In genomic region chr1:35120458-35121133, GRCh38 we compare ENCODE assay signal across 1 cellular context.
TF ChIP-seq lines count a peak whose summit lies in the region.

No MANE protein-coding gene starts in this region.

TF ChIP-seq in HepG2, 621 proteins besides CTCF, POLR2A, EP300 and RAD21 (continued from another document and continues in another):
- TF ChIP-seq, protein P1, sequence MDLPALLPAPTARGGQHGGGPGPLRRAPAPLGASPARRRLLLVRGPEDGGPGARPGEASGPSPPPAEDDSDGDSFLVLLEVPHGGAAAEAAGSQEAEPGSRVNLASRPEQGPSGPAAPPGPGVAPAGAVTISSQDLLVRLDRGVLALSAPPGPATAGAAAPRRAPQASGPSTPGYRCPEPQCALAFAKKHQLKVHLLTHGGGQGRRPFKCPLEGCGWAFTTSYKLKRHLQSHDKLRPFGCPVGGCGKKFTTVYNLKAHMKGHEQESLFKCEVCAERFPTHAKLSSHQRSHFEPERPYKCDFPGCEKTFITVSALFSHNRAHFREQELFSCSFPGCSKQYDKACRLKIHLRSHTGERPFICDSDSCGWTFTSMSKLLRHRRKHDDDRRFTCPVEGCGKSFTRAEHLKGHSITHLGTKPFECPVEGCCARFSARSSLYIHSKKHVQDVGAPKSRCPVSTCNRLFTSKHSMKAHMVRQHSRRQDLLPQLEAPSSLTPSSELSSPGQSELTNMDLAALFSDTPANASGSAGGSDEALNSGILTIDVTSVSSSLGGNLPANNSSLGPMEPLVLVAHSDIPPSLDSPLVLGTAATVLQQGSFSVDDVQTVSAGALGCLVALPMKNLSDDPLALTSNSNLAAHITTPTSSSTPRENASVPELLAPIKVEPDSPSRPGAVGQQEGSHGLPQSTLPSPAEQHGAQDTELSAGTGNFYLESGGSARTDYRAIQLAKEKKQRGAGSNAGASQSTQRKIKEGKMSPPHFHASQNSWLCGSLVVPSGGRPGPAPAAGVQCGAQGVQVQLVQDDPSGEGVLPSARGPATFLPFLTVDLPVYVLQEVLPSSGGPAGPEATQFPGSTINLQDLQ (CRISPR knock-in tag; IDR thresholded peaks at IDR 0.05): no peak
- TF ChIP-seq ZNF558 (CRISPR knock-in tag; IDR thresholded peaks at IDR 0.05; ENCODE audit: borderline replicate concordance) (no peak), ZBTB44 (CRISPR knock-in tag; IDR thresholded peaks at IDR 0.05) (no peak), ZNF878 (CRISPR knock-in tag; IDR thresholded peaks at IDR 0.05) (no peak), HMG20A (CRISPR knock-in tag; IDR thresholded peaks at IDR 0.05; ENCODE audit: borderline replicate concordance) (no peak), ZNF224 (CRISPR knock-in tag; IDR thresholded peaks at IDR 0.05) (no peak), PHF8 (CRISPR knock-in tag; IDR thresholded peaks at IDR 0.05) (peak; percentile 68), HNRNPLL (IDR thresholded peaks at IDR 0.05; ENCODE audit: low read depth, low read length, poor library complexity, severe bottlenecking) (peak; percentile 66), ZNF44 (CRISPR knock-in tag; IDR thresholded peaks at IDR 0.05) (no peak), MXD4 (CRISPR knock-in tag; IDR thresholded peaks at IDR 0.05) (no peak), ZNF20 (CRISPR knock-in tag; IDR thresholded peaks at IDR 0.05) (no peak), ATM (IDR thresholded peaks at IDR 0.05; ENCODE audit: borderline replicate concordance) (no peak), ZMYM4 (CRISPR knock-in tag; IDR thresholded peaks at IDR 0.05) (no peak), CERS6 (CRISPR knock-in tag; IDR thresholded peaks at IDR 0.05) (no peak), ZFY (CRISPR knock-in tag; IDR thresholded peaks at IDR 0.05) (peak; percentile 84; the same call in 1 of the 2 replicates), PCBP1 (IDR thresholded peaks at IDR 0.05; ENCODE audit: borderline replicate concordance, low read depth, low read length) (no peak), ZNF563 (CRISPR knock-in tag; IDR thresholded peaks at IDR 0.05) (no peak), ZNF383 (CRISPR knock-in tag; IDR thresholded peaks at IDR 0.05; ENCODE audit: borderline replicate concordance) (no peak), BRD4 (CRISPR knock-in tag; IDR thresholded peaks at IDR 0.05) (peak; percentile 75; the same call in 1 of the 2 replicates), ZNF552 (CRISPR knock-in tag; IDR thresholded peaks at IDR 0.05; ENCODE audit: borderline replicate concordance) (no peak), ZMAT3 (CRISPR knock-in tag; conservative IDR thresholded peaks at IDR 0.05) (no peak), ZNF501 (CRISPR knock-in tag; IDR thresholded peaks at IDR 0.05) (peak; percentile 72; the same call in 1 of the 2 replicates), HMGA1 (CRISPR knock-in tag; conservative IDR thresholded peaks at IDR 0.05) (no peak), PAX8 (CRISPR knock-in tag; IDR thresholded peaks at IDR 0.05; ENCODE audit: borderline replicate concordance) (no peak), RXRA (CRISPR knock-in tag; IDR thresholded peaks at IDR 0.05) (no peak), ZKSCAN1 (IDR thresholded peaks at IDR 0.05; ENCODE audit: low read length) (no peak), ZGPAT (CRISPR knock-in tag; IDR thresholded peaks at IDR 0.05) (peak; percentile 29; the same call in 1 of the 2 replicates), KDM5B (CRISPR knock-in tag; IDR thresholded peaks at IDR 0.05; ENCODE audit: borderline replicate concordance) (peak; percentile 73; the same call in 1 of the 2 replicates), SNAPC5 (CRISPR knock-in tag; IDR thresholded peaks at IDR 0.05; ENCODE audit: borderline replicate concordance) (no peak), ZNF777 (CRISPR knock-in tag; IDR thresholded peaks at IDR 0.05) (peak; percentile 27; the same call in 1 of the 2 replicates), SRSF1 (optimal IDR thresholded peaks at IDR 0.05; ENCODE audit: low read depth, low read length) (no peak), ZNF570 (CRISPR knock-in tag; IDR thresholded peaks at IDR 0.05; ENCODE audit: borderline replicate concordance) (no peak), FIP1L1 (IDR thresholded peaks at IDR 0.05; ENCODE audit: borderline replicate concordance, insufficient read depth, low read depth, low read length) (no peak), THAP8 (CRISPR knock-in tag; IDR thresholded peaks at IDR 0.05; ENCODE audit: borderline replicate concordance) (no peak)
- TF ChIP-seq, protein P2, sequence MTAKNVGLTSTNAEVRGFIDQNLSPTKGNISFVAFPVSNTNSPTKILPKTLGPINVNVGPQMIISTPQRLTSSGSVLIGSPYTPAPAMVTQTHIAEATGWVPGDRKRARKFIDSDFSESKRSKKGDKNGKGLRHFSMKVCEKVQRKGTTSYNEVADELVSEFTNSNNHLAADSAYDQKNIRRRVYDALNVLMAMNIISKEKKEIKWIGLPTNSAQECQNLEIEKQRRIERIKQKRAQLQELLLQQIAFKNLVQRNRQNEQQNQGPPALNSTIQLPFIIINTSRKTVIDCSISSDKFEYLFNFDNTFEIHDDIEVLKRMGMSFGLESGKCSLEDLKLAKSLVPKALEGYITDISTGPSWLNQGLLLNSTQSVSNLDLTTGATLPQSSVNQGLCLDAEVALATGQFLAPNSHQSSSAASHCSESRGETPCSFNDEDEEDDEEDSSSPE (CRISPR knock-in tag; IDR thresholded peaks at IDR 0.05): no peak
- TF ChIP-seq, protein P3, sequence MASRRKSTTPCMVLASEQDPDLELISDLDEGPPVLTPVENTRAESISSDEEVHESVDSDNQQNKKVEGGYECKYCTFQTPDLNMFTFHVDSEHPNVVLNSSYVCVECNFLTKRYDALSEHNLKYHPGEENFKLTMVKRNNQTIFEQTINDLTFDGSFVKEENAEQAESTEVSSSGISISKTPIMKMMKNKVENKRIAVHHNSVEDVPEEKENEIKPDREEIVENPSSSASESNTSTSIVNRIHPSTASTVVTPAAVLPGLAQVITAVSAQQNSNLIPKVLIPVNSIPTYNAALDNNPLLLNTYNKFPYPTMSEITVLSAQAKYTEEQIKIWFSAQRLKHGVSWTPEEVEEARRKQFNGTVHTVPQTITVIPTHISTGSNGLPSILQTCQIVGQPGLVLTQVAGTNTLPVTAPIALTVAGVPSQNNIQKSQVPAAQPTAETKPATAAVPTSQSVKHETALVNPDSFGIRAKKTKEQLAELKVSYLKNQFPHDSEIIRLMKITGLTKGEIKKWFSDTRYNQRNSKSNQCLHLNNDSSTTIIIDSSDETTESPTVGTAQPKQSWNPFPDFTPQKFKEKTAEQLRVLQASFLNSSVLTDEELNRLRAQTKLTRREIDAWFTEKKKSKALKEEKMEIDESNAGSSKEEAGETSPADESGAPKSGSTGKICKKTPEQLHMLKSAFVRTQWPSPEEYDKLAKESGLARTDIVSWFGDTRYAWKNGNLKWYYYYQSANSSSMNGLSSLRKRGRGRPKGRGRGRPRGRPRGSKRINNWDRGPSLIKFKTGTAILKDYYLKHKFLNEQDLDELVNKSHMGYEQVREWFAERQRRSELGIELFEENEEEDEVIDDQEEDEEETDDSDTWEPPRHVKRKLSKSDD (CRISPR knock-in tag; IDR thresholded peaks at IDR 0.05; ENCODE audit: low read depth): no peak
- TF ChIP-seq, protein P4, sequence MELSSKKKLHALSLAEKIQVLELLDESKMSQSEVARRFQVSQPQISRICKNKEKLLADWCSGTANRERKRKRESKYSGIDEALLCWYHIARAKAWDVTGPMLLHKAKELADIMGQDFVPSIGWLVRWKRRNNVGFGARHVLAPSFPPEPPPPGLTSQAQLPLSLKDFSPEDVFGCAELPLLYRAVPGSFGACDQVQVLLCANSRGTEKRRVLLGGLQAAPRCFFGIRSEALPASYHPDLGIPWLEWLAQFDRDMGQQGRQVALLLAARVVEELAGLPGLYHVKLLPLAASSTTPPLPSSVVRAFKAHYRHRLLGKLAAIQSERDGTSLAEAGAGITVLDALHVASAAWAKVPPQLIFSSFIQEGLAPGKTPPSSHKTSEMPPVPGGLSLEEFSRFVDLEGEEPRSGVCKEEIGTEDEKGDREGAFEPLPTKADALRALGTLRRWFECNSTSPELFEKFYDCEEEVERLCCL (CRISPR knock-in tag; IDR thresholded peaks at IDR 0.05; ENCODE audit: borderline replicate concordance): no peak
- TF ChIP-seq, protein P5, sequence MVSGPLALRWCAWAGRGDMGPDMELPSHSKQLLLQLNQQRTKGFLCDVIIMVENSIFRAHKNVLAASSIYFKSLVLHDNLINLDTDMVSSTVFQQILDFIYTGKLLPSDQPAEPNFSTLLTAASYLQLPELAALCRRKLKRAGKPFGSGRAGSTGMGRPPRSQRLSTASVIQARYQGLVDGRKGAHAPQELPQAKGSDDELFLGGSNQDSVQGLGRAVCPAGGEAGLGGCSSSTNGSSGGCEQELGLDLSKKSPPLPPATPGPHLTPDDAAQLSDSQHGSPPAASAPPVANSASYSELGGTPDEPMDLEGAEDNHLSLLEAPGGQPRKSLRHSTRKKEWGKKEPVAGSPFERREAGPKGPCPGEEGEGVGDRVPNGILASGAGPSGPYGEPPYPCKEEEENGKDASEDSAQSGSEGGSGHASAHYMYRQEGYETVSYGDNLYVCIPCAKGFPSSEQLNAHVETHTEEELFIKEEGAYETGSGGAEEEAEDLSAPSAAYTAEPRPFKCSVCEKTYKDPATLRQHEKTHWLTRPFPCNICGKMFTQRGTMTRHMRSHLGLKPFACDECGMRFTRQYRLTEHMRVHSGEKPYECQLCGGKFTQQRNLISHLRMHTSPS (CRISPR knock-in tag; IDR thresholded peaks at IDR 0.05; ENCODE audit: low read depth): no peak
- TF ChIP-seq, protein P6, sequence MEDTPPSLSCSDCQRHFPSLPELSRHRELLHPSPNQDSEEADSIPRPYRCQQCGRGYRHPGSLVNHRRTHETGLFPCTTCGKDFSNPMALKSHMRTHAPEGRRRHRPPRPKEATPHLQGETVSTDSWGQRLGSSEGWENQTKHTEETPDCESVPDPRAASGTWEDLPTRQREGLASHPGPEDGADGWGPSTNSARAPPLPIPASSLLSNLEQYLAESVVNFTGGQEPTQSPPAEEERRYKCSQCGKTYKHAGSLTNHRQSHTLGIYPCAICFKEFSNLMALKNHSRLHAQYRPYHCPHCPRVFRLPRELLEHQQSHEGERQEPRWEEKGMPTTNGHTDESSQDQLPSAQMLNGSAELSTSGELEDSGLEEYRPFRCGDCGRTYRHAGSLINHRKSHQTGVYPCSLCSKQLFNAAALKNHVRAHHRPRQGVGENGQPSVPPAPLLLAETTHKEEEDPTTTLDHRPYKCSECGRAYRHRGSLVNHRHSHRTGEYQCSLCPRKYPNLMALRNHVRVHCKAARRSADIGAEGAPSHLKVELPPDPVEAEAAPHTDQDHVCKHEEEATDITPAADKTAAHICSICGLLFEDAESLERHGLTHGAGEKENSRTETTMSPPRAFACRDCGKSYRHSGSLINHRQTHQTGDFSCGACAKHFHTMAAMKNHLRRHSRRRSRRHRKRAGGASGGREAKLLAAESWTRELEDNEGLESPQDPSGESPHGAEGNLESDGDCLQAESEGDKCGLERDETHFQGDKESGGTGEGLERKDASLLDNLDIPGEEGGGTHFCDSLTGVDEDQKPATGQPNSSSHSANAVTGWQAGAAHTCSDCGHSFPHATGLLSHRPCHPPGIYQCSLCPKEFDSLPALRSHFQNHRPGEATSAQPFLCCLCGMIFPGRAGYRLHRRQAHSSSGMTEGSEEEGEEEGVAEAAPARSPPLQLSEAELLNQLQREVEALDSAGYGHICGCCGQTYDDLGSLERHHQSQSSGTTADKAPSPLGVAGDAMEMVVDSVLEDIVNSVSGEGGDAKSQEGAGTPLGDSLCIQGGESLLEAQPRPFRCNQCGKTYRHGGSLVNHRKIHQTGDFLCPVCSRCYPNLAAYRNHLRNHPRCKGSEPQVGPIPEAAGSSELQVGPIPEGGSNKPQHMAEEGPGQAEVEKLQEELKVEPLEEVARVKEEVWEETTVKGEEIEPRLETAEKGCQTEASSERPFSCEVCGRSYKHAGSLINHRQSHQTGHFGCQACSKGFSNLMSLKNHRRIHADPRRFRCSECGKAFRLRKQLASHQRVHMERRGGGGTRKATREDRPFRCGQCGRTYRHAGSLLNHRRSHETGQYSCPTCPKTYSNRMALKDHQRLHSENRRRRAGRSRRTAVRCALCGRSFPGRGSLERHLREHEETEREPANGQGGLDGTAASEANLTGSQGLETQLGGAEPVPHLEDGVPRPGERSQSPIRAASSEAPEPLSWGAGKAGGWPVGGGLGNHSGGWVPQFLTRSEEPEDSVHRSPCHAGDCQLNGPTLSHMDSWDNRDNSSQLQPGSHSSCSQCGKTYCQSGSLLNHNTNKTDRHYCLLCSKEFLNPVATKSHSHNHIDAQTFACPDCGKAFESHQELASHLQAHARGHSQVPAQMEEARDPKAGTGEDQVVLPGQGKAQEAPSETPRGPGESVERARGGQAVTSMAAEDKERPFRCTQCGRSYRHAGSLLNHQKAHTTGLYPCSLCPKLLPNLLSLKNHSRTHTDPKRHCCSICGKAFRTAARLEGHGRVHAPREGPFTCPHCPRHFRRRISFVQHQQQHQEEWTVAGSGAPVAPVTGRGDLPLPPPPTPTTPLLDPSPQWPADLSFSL (CRISPR knock-in tag; IDR thresholded peaks at IDR 0.05): no peak
